In genomic region chr7:13989138-13989943, GRCh38 we compare ENCODE assay signal across 1 cellular context.
TF ChIP-seq lines count a peak whose summit lies in the region.

TSS of gene ETV1 (minus strand) at chr7:13989666. CDS start at chr7:13989052, 614 bp downstream.

TF ChIP-seq in HEK293, 187 proteins besides CTCF, POLR2A, EP300 and RAD21 (continued from another document and continues in another):
- TF ChIP-seq PRDM10 (tag by site-specific recombination; IDR thresholded peaks at IDR 0.05) (peak; percentile 61), ZXDB (tag by site-specific recombination; IDR thresholded peaks at IDR 0.05) (0 out of 2 replicates have a peak, but pooled peaks have one; percentile 28), BCL11B (tag by site-specific recombination; IDR thresholded peaks at IDR 0.05; ENCODE audit: low read depth) (no peak), SALL2 (tag by site-specific recombination; IDR thresholded peaks at IDR 0.05; ENCODE audit: borderline replicate concordance) (no peak), MEIS1 (CRISPR knock-in tag; IDR thresholded peaks at IDR 0.05; ENCODE audit: borderline replicate concordance) (peak; percentile 89), ZNF518A (tag by site-specific recombination; conservative IDR thresholded peaks at IDR 0.05; ENCODE audit: low read depth) (no peak), HIC1 (tag by site-specific recombination; IDR thresholded peaks at IDR 0.05) (0 out of 2 replicates have a peak, but pooled peaks have one; percentile 56), PRDM1 (tag by site-specific recombination; IDR thresholded peaks at IDR 0.05) (no peak), ZNF398 (tag by site-specific recombination; IDR thresholded peaks at IDR 0.05) (no peak; the same call in 1 of the 2 replicates), ZNF248 (tag by site-specific recombination; IDR thresholded peaks at IDR 0.05) (no peak), PBX3 (CRISPR knock-in tag; IDR thresholded peaks at IDR 0.05) (no peak), ZBTB11 (tag by site-specific recombination; conservative IDR thresholded peaks at IDR 0.05; ENCODE audit: low read depth) (peak; percentile 47; the same call in 1 of the 2 replicates), ZEB2 (tag by site-specific recombination; IDR thresholded peaks at IDR 0.05) (no peak), ZNF335 (tag by site-specific recombination; conservative IDR thresholded peaks at IDR 0.05) (peak; percentile 49; the same call in 1 of the 2 replicates), ZNF169 (tag by site-specific recombination; IDR thresholded peaks at IDR 0.05) (no peak), ZNF837 (tag by site-specific recombination; IDR thresholded peaks at IDR 0.05) (no peak), ZNF202 (tag by site-specific recombination; IDR thresholded peaks at IDR 0.05; ENCODE audit: borderline replicate concordance) (no peak), ZNF561 (tag by site-specific recombination; IDR thresholded peaks at IDR 0.05; ENCODE audit: borderline replicate concordance) (no peak), ZBTB48 (tag by site-specific recombination; IDR thresholded peaks at IDR 0.05) (no peak), ZNF426 (tag by site-specific recombination; IDR thresholded peaks at IDR 0.05) (no peak), ZNF362 (tag by site-specific recombination; IDR thresholded peaks at IDR 0.05) (no peak), ZBTB44 (tag by site-specific recombination; IDR thresholded peaks at IDR 0.05) (no peak), ZBTB21 (tag by site-specific recombination; IDR thresholded peaks at IDR 0.05) (no peak), ZNF280D (tag by site-specific recombination; IDR thresholded peaks at IDR 0.05) (no peak), OSR2 (tag by site-specific recombination; IDR thresholded peaks at IDR 0.05) (no peak), ZNF324 (tag by site-specific recombination; IDR thresholded peaks at IDR 0.05) (no peak), ZNF239 (tag by site-specific recombination; IDR thresholded peaks at IDR 0.05) (no peak), KLF9 (tag by site-specific recombination; IDR thresholded peaks at IDR 0.05; ENCODE audit: low read depth) (no peak), ZBTB1 (tag by site-specific recombination; IDR thresholded peaks at IDR 0.05) (no peak)
